Comparison of ENCODE assay signal across 10 cellular contexts in genomic region chr2:176729706-176730569, GRCh38.
A peak's percentile ranks its signal among the peaks of the same experiment; 100 is the strongest.
DNase-seq lines count a peak whose midpoint lies in the region; ATAC-seq and TF ChIP-seq lines count a peak whose summit lies in the region.
"Had no signal": no experiment of that assay in that cellular context is flagged by ENCODE, and none has a peak within 500 bp of the region (broad histone marks: within the 10 kb centered on the region; RNA-seq: fewer than 3 reads in every experiment).

No MANE protein-coding gene starts in this region.

- peaks cover 4% of the 10 kb centered on the region for H3K4me1 ChIP-seq in lower lobe of right lung

- no peak overlapping the region for H3K4me3 ChIP-seq in lower lobe of right lung

- no peaks in the 10 kb centered on the region for H3K36me3 Mint-ChIP-seq in chondrocyte (ENCODE audit: low read depth)
- H3K36me3 Mint-ChIP-seq in activated CD4-positive, alpha-beta memory T cell treated with anti-CD3 and anti-CD28 coated beads, Interleukin-2, amount 10 ng/mL, durations not matched to agents 7 days and 5 days (ENCODE audit: low read depth): no peaks in the 10 kb centered on the region
- no peaks in the 10 kb centered on the region for H3K36me3 Mint-ChIP-seq in activated CD4-positive, alpha-beta T cell treated with anti-CD3 and anti-CD28 coated beads for 36 hours (ENCODE audit: low read depth)
- H3K36me3 Mint-ChIP-seq: activated naive CD4-positive, alpha-beta T cell treated with anti-CD3 and anti-CD28 coated beads, Interleukin-2, amount 50 U/mL, for 24 hours had no signal

- POLR2A ChIA-PET in activated CD4-positive, alpha-beta memory T cell treated with anti-CD3 and anti-CD28 coated beads, Interleukin-2, amount 10 ng/mL, durations not matched to agents 7 days and 5 days (lab: Charles Lee): no interaction called here
- POLR2A ChIA-PET in activated CD4-positive, alpha-beta T cell treated with anti-CD3 and anti-CD28 coated beads for 36 hours (lab: Charles Lee): no interaction called here

- peaks cover 11% of the 10 kb centered on the region for H3K4me1 Mint-ChIP-seq in chondrocyte (ENCODE audit: low read depth)
- no peaks in the 10 kb centered on the region for H3K4me1 Mint-ChIP-seq in activated CD4-positive, alpha-beta memory T cell treated with anti-CD3 and anti-CD28 coated beads, Interleukin-2, amount 10 ng/mL, durations not matched to agents 7 days and 5 days
- H3K4me1 Mint-ChIP-seq in activated CD4-positive, alpha-beta T cell treated with anti-CD3 and anti-CD28 coated beads for 36 hours: no peaks in the 10 kb centered on the region
- H3K4me1 Mint-ChIP-seq: activated naive CD4-positive, alpha-beta T cell treated with anti-CD3 and anti-CD28 coated beads, Interleukin-2, amount 50 U/mL, for 24 hours had no signal

- no peak overlapping the region for H3K27ac ChIP-seq in lower lobe of right lung
- H3K27ac ChIP-seq: WERI-Rb-1 had no signal

- H3K9me3 Mint-ChIP-seq in chondrocyte (ENCODE audit: low read depth): peaks cover 6% of the 10 kb centered on the region
- no peaks in the 10 kb centered on the region for H3K9me3 Mint-ChIP-seq in activated CD4-positive, alpha-beta memory T cell treated with anti-CD3 and anti-CD28 coated beads, Interleukin-2, amount 10 ng/mL, durations not matched to agents 7 days and 5 days
- H3K9me3 Mint-ChIP-seq in activated CD4-positive, alpha-beta T cell treated with anti-CD3 and anti-CD28 coated beads for 36 hours (ENCODE audit: low read depth): no peaks in the 10 kb centered on the region
- H3K9me3 Mint-ChIP-seq: activated naive CD4-positive, alpha-beta T cell treated with anti-CD3 and anti-CD28 coated beads, Interleukin-2, amount 50 U/mL, for 24 hours had no signal

- H3K36me3 ChIP-seq in lower lobe of right lung: no peaks in the 10 kb centered on the region
- H3K36me3 ChIP-seq: WERI-Rb-1 had no signal

- DNase-seq in AG20443 (ENCODE audit: low spot score): peak; percentile 81
- peak; percentile 53 for DNase-seq in NCI-H2029 (lab: John Stamatoyannopoulos, UW)
- DNase-seq in chondrocyte (ENCODE audit: low spot score): no peak
- no peak for DNase-seq in lower lobe of right lung
- no peak for DNase-seq in activated CD4-positive, alpha-beta memory T cell treated with anti-CD3 and anti-CD28 coated beads, Interleukin-2, amount 10 ng/mL, durations not matched to agents 7 days and 5 days
- no peak for DNase-seq in activated CD4-positive, alpha-beta T cell treated with anti-CD3 and anti-CD28 coated beads for 36 hours
- DNase-seq: WERI-Rb-1 had no signal

- intact Hi-C loops in lower lobe of right lung (cut with DNase I): no loop called here
- intact Hi-C loops in activated CD4-positive, alpha-beta T cell treated with anti-CD3 and anti-CD28 coated beads for 36 hours (cut with DNase I, micrococcal nuclease): no loop called here

- H3K4me3 Mint-ChIP-seq in chondrocyte (ENCODE audit: unreplicated experiment): no peak overlapping the region
- H3K4me3 Mint-ChIP-seq in activated CD4-positive, alpha-beta memory T cell treated with anti-CD3 and anti-CD28 coated beads, Interleukin-2, amount 10 ng/mL, durations not matched to agents 7 days and 5 days: no peak overlapping the region
- no peak overlapping the region for H3K4me3 Mint-ChIP-seq in activated CD4-positive, alpha-beta T cell treated with anti-CD3 and anti-CD28 coated beads for 36 hours
- H3K4me3 Mint-ChIP-seq: activated naive CD4-positive, alpha-beta T cell treated with anti-CD3 and anti-CD28 coated beads, Interleukin-2, amount 50 U/mL, for 24 hours had no signal

- no peaks in the 10 kb centered on the region for H3K27me3 ChIP-seq in lower lobe of right lung (ENCODE audit: low read depth)

- CTCF ChIA-PET in activated CD4-positive, alpha-beta memory T cell treated with anti-CD3 and anti-CD28 coated beads, Interleukin-2, amount 10 ng/mL, durations not matched to agents 7 days and 5 days (lab: Charles Lee): no interaction called here
- CTCF ChIA-PET in activated CD4-positive, alpha-beta T cell treated with anti-CD3 and anti-CD28 coated beads for 36 hours (lab: Charles Lee): no interaction called here

- peaks cover 12% of the 10 kb centered on the region for H3K27me3 Mint-ChIP-seq in chondrocyte (ENCODE audit: low read depth)
- peaks cover 2% of the 10 kb centered on the region for H3K27me3 Mint-ChIP-seq in activated CD4-positive, alpha-beta memory T cell treated with anti-CD3 and anti-CD28 coated beads, Interleukin-2, amount 10 ng/mL, durations not matched to agents 7 days and 5 days
- H3K27me3 Mint-ChIP-seq in activated CD4-positive, alpha-beta T cell treated with anti-CD3 and anti-CD28 coated beads for 36 hours: no peaks in the 10 kb centered on the region
- H3K27me3 Mint-ChIP-seq: activated naive CD4-positive, alpha-beta T cell treated with anti-CD3 and anti-CD28 coated beads, Interleukin-2, amount 50 U/mL, for 24 hours had no signal

- TF ChIP-seq CTCF in chondrocyte (IDR thresholded peaks at IDR 0.05) (no peak), lower lobe of right lung (IDR thresholded peaks at IDR 0.05) (no peak)

- peak overlapping the region; percentile 18 for H3K27ac Mint-ChIP-seq in chondrocyte (ENCODE audit: unreplicated experiment)
- no peak overlapping the region for H3K27ac Mint-ChIP-seq in activated CD4-positive, alpha-beta memory T cell treated with anti-CD3 and anti-CD28 coated beads, Interleukin-2, amount 10 ng/mL, durations not matched to agents 7 days and 5 days
- H3K27ac Mint-ChIP-seq in activated CD4-positive, alpha-beta T cell treated with anti-CD3 and anti-CD28 coated beads for 36 hours: no peak overlapping the region
- H3K27ac Mint-ChIP-seq: activated naive CD4-positive, alpha-beta T cell treated with anti-CD3 and anti-CD28 coated beads, Interleukin-2, amount 50 U/mL, for 24 hours had no signal

- H3K9me3 ChIP-seq in lower lobe of right lung: no peaks in the 10 kb centered on the region

- ATAC-seq in lower lobe of right lung: peak; percentile 9 to 37
- no peak for ATAC-seq in GM21723 (IDR thresholded peaks at IDR 0.05; ENCODE audit: unreplicated experiment)
- ATAC-seq in HG03442 (IDR thresholded peaks at IDR 0.05; ENCODE audit: unreplicated experiment): no peak
- no peak for ATAC-seq in activated CD4-positive, alpha-beta T cell treated with anti-CD3 and anti-CD28 coated beads for 36 hours

Comparison
In these comparisons a context has a peak if more than half of its experiments do, and no peak if none do; other contexts are left out.
1. DNase-seq: peak in AG20443 (single experiment) and NCI-H2029 (single experiment); none in chondrocyte (single experiment), lower lobe of right lung (single experiment), activated CD4-positive, alpha-beta memory T cell treated with anti-CD3 and anti-CD28 coated beads, Interleukin-2, amount 10 ng/mL, durations not matched to agents 7 days and 5 days (single experiment) and activated CD4-positive, alpha-beta T cell treated with anti-CD3 and anti-CD28 coated beads for 36 hours (single experiment).
2. ATAC-seq: peak in lower lobe of right lung (2 of 2); none in GM21723 (single experiment), HG03442 (single experiment) and activated CD4-positive, alpha-beta T cell treated with anti-CD3 and anti-CD28 coated beads for 36 hours (single experiment).